In the genomic region with DNA sequence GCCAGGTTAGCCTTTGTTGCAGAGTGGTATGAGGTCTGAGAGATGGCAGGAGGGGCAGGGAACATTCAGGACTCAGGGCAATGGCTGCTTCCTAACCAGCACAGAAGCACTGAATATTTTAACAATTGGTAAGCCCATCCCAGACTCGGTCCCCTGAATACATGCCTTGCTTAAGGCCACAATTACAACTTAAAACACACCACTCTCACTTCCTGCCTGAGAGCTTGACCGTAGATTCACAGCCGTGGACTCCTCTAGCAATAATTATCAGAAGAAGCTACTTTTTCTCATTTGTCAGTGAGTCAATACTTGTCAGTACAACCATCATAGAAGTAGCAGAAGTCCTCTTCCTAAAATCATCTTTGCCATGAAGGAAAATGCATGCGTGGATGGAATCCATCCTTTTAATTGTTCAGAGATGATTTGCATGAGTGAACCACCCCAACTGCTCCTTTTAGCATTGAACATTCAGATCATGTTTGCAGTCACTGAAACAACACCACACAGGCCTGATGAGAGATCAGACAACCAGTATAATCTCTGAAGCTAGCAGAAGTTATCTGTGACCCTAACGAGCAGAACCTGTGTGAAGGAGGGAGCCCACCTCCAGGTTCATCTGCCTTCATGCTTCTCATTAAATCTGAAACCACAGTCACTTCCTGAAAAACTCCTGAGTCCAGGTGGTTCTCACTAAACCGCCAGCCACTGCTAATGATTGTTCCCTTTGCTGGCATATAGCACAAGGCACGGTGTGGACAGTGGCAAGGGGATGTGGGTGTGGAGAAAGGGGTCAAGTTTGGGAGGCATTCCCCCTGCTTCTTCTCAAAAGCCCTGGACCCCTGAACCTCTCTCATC, we compare ENCODE assay signal across 1 cellular context.
A peak's percentile ranks its signal among the peaks of the same experiment; 100 is the strongest.
TF ChIP-seq lines count a peak whose summit lies in the region.

No MANE protein-coding gene starts in this region.

TF ChIP-seq in GM12878, 131 proteins besides CTCF, POLR2A, EP300 and RAD21 (continued from another document):
- TF ChIP-seq, protein P1, sequence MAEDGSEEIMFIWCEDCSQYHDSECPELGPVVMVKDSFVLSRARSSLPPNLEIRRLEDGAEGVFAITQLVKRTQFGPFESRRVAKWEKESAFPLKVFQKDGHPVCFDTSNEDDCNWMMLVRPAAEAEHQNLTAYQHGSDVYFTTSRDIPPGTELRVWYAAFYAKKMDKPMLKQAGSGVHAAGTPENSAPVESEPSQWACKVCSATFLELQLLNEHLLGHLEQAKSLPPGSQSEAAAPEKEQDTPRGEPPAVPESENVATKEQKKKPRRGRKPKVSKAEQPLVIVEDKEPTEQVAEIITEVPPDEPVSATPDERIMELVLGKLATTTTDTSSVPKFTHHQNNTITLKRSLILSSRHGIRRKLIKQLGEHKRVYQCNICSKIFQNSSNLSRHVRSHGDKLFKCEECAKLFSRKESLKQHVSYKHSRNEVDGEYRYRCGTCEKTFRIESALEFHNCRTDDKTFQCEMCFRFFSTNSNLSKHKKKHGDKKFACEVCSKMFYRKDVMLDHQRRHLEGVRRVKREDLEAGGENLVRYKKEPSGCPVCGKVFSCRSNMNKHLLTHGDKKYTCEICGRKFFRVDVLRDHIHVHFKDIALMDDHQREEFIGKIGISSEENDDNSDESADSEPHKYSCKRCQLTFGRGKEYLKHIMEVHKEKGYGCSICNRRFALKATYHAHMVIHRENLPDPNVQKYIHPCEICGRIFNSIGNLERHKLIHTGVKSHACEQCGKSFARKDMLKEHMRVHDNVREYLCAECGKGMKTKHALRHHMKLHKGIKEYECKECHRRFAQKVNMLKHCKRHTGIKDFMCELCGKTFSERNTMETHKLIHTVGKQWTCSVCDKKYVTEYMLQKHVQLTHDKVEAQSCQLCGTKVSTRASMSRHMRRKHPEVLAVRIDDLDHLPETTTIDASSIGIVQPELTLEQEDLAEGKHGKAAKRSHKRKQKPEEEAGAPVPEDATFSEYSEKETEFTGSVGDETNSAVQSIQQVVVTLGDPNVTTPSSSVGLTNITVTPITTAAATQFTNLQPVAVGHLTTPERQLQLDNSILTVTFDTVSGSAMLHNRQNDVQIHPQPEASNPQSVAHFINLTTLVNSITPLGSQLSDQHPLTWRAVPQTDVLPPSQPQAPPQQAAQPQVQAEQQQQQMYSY (CRISPR knock-in tag; IDR thresholded peaks at IDR 0.05) = no peak
- TF ChIP-seq SMAD1 (IDR thresholded peaks at IDR 0.05; ENCODE audit: low read depth, partially characterized antibody) (no peak), YY1 (IDR thresholded peaks at IDR 0.05; ENCODE audit: low read depth, low read length) (0 out of 2 replicates have a peak, but pooled peaks have one; percentile 38)
- TF ChIP-seq, protein P2, sequence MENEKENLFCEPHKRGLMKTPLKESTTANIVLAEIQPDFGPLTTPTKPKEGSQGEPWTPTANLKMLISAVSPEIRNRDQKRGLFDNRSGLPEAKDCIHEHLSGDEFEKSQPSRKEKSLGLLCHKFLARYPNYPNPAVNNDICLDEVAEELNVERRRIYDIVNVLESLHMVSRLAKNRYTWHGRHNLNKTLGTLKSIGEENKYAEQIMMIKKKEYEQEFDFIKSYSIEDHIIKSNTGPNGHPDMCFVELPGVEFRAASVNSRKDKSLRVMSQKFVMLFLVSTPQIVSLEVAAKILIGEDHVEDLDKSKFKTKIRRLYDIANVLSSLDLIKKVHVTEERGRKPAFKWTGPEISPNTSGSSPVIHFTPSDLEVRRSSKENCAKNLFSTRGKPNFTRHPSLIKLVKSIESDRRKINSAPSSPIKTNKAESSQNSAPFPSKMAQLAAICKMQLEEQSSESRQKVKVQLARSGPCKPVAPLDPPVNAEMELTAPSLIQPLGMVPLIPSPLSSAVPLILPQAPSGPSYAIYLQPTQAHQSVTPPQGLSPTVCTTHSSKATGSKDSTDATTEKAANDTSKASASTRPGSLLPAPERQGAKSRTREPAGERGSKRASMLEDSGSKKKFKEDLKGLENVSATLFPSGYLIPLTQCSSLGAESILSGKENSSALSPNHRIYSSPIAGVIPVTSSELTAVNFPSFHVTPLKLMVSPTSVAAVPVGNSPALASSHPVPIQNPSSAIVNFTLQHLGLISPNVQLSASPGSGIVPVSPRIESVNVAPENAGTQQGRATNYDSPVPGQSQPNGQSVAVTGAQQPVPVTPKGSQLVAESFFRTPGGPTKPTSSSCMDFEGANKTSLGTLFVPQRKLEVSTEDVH (IDR thresholded peaks at IDR 0.05; ENCODE audit: low read depth, partially characterized antibody) = no peak
TF ChIP-seq in GM12878: peak in this region for 12.
